ENCODE assay signal across 1 cellular context in the genomic region with DNA sequence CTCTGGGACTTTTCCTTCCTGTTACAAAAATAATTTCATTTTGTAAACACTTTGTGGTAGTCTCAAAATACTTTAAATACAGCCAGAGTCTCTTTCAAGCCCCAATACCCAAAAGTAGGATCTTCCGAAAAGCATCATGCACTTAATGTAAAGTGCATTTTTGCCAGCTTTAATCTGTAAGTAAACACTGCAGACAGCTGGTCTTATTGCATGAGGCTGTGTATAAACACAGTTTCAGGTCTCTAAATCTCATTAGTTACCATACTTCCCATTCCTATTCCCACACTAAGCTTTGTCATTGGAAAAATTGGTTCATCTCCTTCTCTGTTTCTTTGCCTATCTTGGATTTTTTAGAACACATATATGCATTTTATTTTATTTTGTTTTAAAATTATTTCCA.
TF ChIP-seq lines count a peak whose summit lies in the region.

No MANE protein-coding gene starts in this region.

TF ChIP-seq in IMR-90, 13 proteins besides CTCF, POLR2A, EP300 and RAD21:
- TF ChIP-seq CEBPB (IDR thresholded peaks at IDR 0.05; ENCODE audit: low read depth, low read length) (no peak), CHD1 (IDR thresholded peaks at IDR 0.05; ENCODE audit: low read depth, low read length) (no peak), RCOR1 (IDR thresholded peaks at IDR 0.05; ENCODE audit: insufficient replicate concordance, low read length) (no peak), NFE2L2 (IDR thresholded peaks at IDR 0.05; ENCODE audit: low read depth, low read length) (no peak), FOS (IDR thresholded peaks at IDR 0.05; ENCODE audit: low read depth, low read length) (no peak), MAFK (IDR thresholded peaks at IDR 0.05; ENCODE audit: low read depth, low read length) (no peak), RFX5 (IDR thresholded peaks at IDR 0.05; ENCODE audit: low read depth, low read length) (no peak), MXI1 (IDR thresholded peaks at IDR 0.05; ENCODE audit: borderline replicate concordance, low read depth, low read length) (no peak), SMC3 (IDR thresholded peaks at IDR 0.05; ENCODE audit: low read depth, low read length) (no peak), MAZ (IDR thresholded peaks at IDR 0.05; ENCODE audit: borderline replicate concordance, low read depth, low read length) (no peak), BHLHE40 (IDR thresholded peaks at IDR 0.05; ENCODE audit: low read depth, low read length) (no peak)
- TF ChIP-seq, protein P1, sequence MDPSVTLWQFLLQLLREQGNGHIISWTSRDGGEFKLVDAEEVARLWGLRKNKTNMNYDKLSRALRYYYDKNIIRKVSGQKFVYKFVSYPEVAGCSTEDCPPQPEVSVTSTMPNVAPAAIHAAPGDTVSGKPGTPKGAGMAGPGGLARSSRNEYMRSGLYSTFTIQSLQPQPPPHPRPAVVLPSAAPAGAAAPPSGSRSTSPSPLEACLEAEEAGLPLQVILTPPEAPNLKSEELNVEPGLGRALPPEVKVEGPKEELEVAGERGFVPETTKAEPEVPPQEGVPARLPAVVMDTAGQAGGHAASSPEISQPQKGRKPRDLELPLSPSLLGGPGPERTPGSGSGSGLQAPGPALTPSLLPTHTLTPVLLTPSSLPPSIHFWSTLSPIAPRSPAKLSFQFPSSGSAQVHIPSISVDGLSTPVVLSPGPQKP (IDR thresholded peaks at IDR 0.05; ENCODE audit: borderline replicate concordance, low read depth, low read length), result no peak
- TF ChIP-seq, protein P2, sequence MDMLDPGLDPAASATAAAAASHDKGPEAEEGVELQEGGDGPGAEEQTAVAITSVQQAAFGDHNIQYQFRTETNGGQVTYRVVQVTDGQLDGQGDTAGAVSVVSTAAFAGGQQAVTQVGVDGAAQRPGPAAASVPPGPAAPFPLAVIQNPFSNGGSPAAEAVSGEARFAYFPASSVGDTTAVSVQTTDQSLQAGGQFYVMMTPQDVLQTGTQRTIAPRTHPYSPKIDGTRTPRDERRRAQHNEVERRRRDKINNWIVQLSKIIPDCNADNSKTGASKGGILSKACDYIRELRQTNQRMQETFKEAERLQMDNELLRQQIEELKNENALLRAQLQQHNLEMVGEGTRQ (IDR thresholded peaks at IDR 0.05; ENCODE audit: low read depth, low read length), result no peak
TF ChIP-seq in IMR-90: peak in this region for 0.
